ENCODE assay signal across 1 cellular context in genomic region chr1:155191904-155192303, GRCh38.
TF ChIP-seq lines count a peak whose summit lies in the region.

No MANE protein-coding gene starts in this region.

TF ChIP-seq in HCT116, 20 proteins besides CTCF, POLR2A, EP300 and RAD21:
- TF ChIP-seq REST (IDR thresholded peaks at IDR 0.05; ENCODE audit: low read depth) (no peak), FOSL1 (IDR thresholded peaks at IDR 0.05; ENCODE audit: low read depth) (no peak), EZH2phosphoT487 (IDR thresholded peaks at IDR 0.05; ENCODE audit: borderline replicate concordance) (no peak), SRF (IDR thresholded peaks at IDR 0.05; ENCODE audit: low read depth) (no peak), ZFX (IDR thresholded peaks at IDR 0.05) (no peak), POLR2AphosphoS5 (IDR thresholded peaks at IDR 0.05; ENCODE audit: low read depth, low read length) (no peak), SIN3A (IDR thresholded peaks at IDR 0.05; ENCODE audit: low read depth) (no peak)
- TF ChIP-seq, protein P1, sequence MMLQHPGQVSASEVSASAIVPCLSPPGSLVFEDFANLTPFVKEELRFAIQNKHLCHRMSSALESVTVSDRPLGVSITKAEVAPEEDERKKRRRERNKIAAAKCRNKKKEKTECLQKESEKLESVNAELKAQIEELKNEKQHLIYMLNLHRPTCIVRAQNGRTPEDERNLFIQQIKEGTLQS (IDR thresholded peaks at IDR 0.05): no peak
TF ChIP-seq in HCT116: peak in this region for 0.
